10 cellular contexts compared by ENCODE assay signal in the genomic region with DNA sequence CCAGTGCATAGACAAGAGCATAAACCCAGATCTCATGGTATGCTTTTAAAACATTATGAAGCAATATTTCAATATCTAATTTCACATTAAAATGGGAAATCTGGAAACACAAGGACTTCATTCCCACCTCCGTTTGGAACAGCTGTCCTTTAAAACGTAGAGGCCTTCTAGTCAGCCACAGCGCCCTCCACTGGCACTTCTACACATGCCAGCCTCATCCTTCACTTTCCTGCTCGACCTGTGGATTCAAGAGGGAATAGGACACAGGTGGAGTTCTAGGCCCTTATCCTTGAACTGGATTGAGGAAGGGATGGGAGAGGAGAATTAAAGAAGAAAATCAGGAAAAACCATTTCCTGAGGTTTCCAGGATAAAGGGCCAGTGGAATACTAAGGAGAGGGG.
DNase-seq lines count a peak whose midpoint lies in the region; ATAC-seq and TF ChIP-seq lines count a peak whose summit lies in the region.
"Had no signal": no experiment of that assay in that cellular context is flagged by ENCODE, and none has a peak within 500 bp of the region (broad histone marks: within the 10 kb centered on the region; RNA-seq: fewer than 3 reads in every experiment).

No MANE protein-coding gene starts in this region.

- H3K36me3 ChIP-seq in cardiac muscle cell, result no peaks in the 10 kb centered on the region
- no peaks in the 10 kb centered on the region for H3K36me3 ChIP-seq in heart right ventricle
- no peaks in the 10 kb centered on the region for H3K36me3 ChIP-seq in upper lobe of right lung
- H3K36me3 ChIP-seq: uterus had no signal

- H3K27me3 ChIP-seq in cardiac muscle cell (no peaks in the 10 kb centered on the region), heart right ventricle (no peaks in the 10 kb centered on the region), upper lobe of right lung (no peaks in the 10 kb centered on the region)
- H3K27me3 ChIP-seq: uterus had no signal

- no peak for ATAC-seq in heart right ventricle
- ATAC-seq in upper lobe of right lung, result no peak
- ATAC-seq in HG03521 (IDR thresholded peaks at IDR 0.05; ENCODE audit: unreplicated experiment), result no peak

- H3K9me3 ChIP-seq in cardiac muscle cell (ENCODE audit: low read depth) (no peaks in the 10 kb centered on the region), heart right ventricle (no peaks in the 10 kb centered on the region), upper lobe of right lung (no peaks in the 10 kb centered on the region)
- H3K9me3 ChIP-seq: uterus had no signal

- in situ Hi-C loops in SK-MEL-5 (cut with HindIII; ENCODE audit: low pct_unique_long_range_greater_than_20kb, low sequenced_read_pairs), result no loop called here

- DNase-seq in cardiac muscle cell (ENCODE audit: low read depth in 1 of 2, low spot score in 1 of 2), result peak in 1 of 2 donors; percentile 49
- no peak for DNase-seq in heart right ventricle
- peak; percentile 75 for DNase-seq in SK-MEL-5 (ENCODE audit: low read depth, low spot score)
- DNase-seq in foreskin fibroblast, result no peak
- no peak for DNase-seq in upper lobe of right lung
- DNase-seq in HuH-7.5 (ENCODE audit: low spot score), result no peak
- DNase-seq in NCI-H345 (lab: John Stamatoyannopoulos, UW), result no peak
- DNase-seq: NCI-H1436, uterus had no signal

- H3K27ac ChIP-seq in cardiac muscle cell (no peak overlapping the region), heart right ventricle (peak overlapping the region in 3 of 10 donors; percentile 39 to 59 (median 56)), upper lobe of right lung (no peak overlapping the region)

- intact Hi-C loops in heart right ventricle (cut with DNase I), result no loop called here
- intact Hi-C loops in upper lobe of right lung (cut with DNase I), result no loop called here

- H3K4me3 ChIP-seq in cardiac muscle cell (no peak overlapping the region), heart right ventricle (no peak overlapping the region), foreskin fibroblast (ENCODE audit: low read depth in 1 of 2, low read length in 2 of 2) (no peak overlapping the region), upper lobe of right lung (no peak overlapping the region)
- H3K4me3 ChIP-seq: uterus had no signal

- 56 to 67% methylated on average over 4 of the region's 4 CpGs for WGBS in heart right ventricle, 2 donors

- no peaks in the 10 kb centered on the region for H3K4me1 ChIP-seq in cardiac muscle cell (ENCODE audit: low read depth)
- H3K4me1 ChIP-seq in heart right ventricle, result peaks cover 0 to 15% (median 5%) of the 10 kb centered on the region in 9 donors
- peaks cover 15% of the 10 kb centered on the region for H3K4me1 ChIP-seq in upper lobe of right lung
- H3K4me1 ChIP-seq: uterus had no signal

- TF ChIP-seq CTCF in cardiac muscle cell (IDR thresholded peaks at IDR 0.05; ENCODE audit: low read depth, low read length) (peak; percentile 42), heart right ventricle (IDR thresholded peaks at IDR 0.05) (peak in 2 of 9 donors; percentile 22 to 36), foreskin fibroblast (IDR thresholded peaks at IDR 0.05; ENCODE audit: low read depth, low read length) (peak; percentile 22), upper lobe of right lung (IDR thresholded peaks at IDR 0.05) (peak; percentile 18)
